In the genomic region with DNA sequence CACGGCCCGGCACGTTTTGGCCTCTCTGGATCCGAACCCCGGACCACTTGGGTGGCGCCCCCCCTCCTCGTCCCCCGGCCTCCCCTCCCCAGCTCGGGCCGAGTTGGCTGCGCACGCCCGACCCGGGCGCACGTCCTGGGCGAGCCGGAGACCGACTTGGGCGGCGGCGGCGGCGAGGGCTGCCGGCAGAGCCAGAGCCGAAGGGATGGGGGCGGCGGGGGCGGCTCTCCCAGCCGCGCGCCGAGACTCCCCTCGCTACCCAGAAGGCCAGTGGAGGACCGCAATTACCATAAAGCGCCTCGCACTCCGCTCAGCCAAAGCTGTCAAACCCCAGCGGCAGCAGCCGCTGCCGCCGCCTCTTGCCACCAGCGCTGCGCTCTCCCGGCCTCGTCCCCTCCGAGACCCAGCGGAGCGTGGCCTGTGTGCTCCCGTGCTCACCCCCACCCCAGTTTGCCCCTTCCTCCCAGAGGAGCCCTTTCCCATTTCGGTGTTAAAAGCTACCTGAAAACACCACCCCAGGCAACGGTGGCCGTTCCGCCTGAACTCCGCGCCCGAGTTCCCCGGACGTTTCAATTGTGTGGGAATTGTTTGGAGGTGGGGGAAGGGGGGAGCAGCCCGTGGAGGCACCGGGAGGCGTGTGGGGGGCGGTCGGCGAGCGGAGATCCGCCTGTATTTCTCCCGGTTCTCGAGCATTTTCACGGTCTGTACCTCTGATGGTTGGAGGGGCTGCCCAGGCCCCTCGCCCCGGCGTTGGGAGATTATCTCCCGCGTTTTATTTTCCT, we compare ENCODE assay signal across 8 cellular contexts. TPM values are rescaled to one million over a fixed set of nuclear protein-coding genes. Genes with fewer than 3 reads are reported as not detected.
DNase-seq lines count a peak whose midpoint lies in the region; ATAC-seq and TF ChIP-seq lines count a peak whose summit lies in the region.

No MANE protein-coding gene starts in this region.

- H3K4me3 ChIP-seq in Peyer's patch (peak overlapping the region; percentile 67 to 81 (median 76)), iPS-15b (ENCODE audit: low read depth, low read length) (peak overlapping the region; percentile 46), skeletal muscle tissue (ENCODE audit: low read length in 3 of 3) (peak overlapping the region; percentile 51 to 67 (median 62))

- H3K9ac ChIP-seq in iPS-15b (ENCODE audit: low read depth, low read length) (no peak overlapping the region), skeletal muscle tissue (ENCODE audit: low read depth in 1 of 3, low read length in 3 of 3) (peak overlapping the region; percentile 20 to 86 (median 70))

- ATAC-seq in HG02759 (IDR thresholded peaks at IDR 0.05; ENCODE audit: unreplicated experiment) (peak; percentile 31), GM18517 (IDR thresholded peaks at IDR 0.05; ENCODE audit: unreplicated experiment) (no peak)

- DNase-seq in DMS 273 (lab: John Stamatoyannopoulos, UW; ENCODE audit: unreplicated experiment) (peak; percentile 89), DMS 273 treated with DMSO at 0.1 percent for 48 hours (lab: John Stamatoyannopoulos, UW) (no peak), Peyer's patch (peak; percentile 46 to 75 (median 65)), anterior cingulate cortex (lab: John Stamatoyannopoulos, UW) (peak in 43 of 58 donors; percentile 3 to 76 (median 53))

- no peaks in the 10 kb centered on the region for H3K27me3 ChIP-seq in Peyer's patch
- H3K27me3 ChIP-seq in iPS-15b (ENCODE audit: control insufficient read depth, insufficient read depth, low read length): peaks cover 45% of the 10 kb centered on the region
- peaks cover 0 to 21% (median 0%) of the 10 kb centered on the region in 3 donors for H3K27me3 ChIP-seq in skeletal muscle tissue (ENCODE audit: control insufficient read depth in 3 of 3, insufficient read depth in 3 of 3, low read length in 3 of 3)

- peaks cover 0 to 13% (median 0%) of the 10 kb centered on the region in 4 donors for H3K4me1 ChIP-seq in Peyer's patch
- peaks cover 30% of the 10 kb centered on the region for H3K4me1 ChIP-seq in iPS-15b (ENCODE audit: control insufficient read depth, insufficient read depth, low read length)
- peaks cover 5 to 18% (median 9%) of the 10 kb centered on the region in 3 donors for H3K4me1 ChIP-seq in skeletal muscle tissue (ENCODE audit: control insufficient read depth in 3 of 3, insufficient read depth in 3 of 3, low read length in 3 of 3)

- peak overlapping the region; percentile 91 to 98 (median 92) for H3K27ac ChIP-seq in Peyer's patch
- peak overlapping the region; percentile 75 for H3K27ac ChIP-seq in skeletal muscle tissue (ENCODE audit: low read depth, low read length)

- TF ChIP-seq POLR2A in Peyer's patch (IDR thresholded peaks at IDR 0.05): no peak

- no peaks in the 10 kb centered on the region for H3K9me3 ChIP-seq in Peyer's patch
- no peaks in the 10 kb centered on the region for H3K9me3 ChIP-seq in iPS-15b (ENCODE audit: control insufficient read depth, insufficient read depth, low read length)
- no peaks in the 10 kb centered on the region for H3K9me3 ChIP-seq in skeletal muscle tissue (ENCODE audit: control insufficient read depth in 3 of 3, low read length in 3 of 3)

- H3K36me3 ChIP-seq in Peyer's patch (no peaks in the 10 kb centered on the region), iPS-15b (ENCODE audit: control insufficient read depth, insufficient read depth, low read length) (no peaks in the 10 kb centered on the region), skeletal muscle tissue (ENCODE audit: control insufficient read depth in 3 of 3, insufficient read depth in 3 of 3, low read length in 3 of 3) (no peaks in the 10 kb centered on the region)

- no peak for TF ChIP-seq CTCF in Peyer's patch (IDR thresholded peaks at IDR 0.05)

RNA-seq across cellular contexts. Expression of a gene that starts 0.7 kb away (rescaled TPM):
- 10 to 100 TPM; 19.8 to 32.2 (median 26.0) TPM for total RNA-seq in Peyer's patch
- total RNA-seq in skeletal muscle tissue: 19.8 TPM
